ENCODE assay signal across 15 cellular contexts in the genomic region with DNA sequence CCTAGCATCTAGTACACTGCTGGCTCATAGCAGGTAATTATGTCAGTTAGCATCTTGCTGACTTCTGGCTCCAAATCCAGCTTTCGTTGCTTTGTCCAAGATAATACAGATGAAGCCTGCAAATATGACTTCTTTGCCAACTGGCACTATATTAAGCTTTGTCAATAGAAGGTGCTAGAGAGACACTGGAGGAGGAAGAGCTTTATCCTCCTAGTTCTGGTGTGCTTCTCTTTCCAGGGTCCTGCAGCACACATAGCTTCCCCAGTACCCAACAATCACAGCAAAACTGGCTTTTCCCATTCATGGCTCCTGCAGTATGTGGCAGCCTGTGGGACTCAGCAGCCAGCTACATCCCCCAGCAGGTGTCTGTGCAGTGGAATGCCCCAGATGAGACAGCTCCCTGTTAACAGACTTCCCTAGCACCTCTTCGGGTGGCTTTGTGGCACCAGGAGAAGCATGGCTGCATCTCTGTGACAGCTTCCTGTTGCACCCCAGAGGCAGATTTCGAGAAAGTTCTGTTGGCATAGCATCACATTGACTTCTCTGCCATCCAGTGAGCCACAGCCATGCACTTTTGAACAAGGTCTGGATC.
A peak's percentile ranks its signal among the peaks of the same experiment; 100 is the strongest.
DNase-seq lines count a peak whose midpoint lies in the region; FAIRE-seq and TF ChIP-seq lines count a peak whose summit lies in the region.
"Had no signal": no experiment of that assay in that cellular context is flagged by ENCODE, and none has a peak within 500 bp of the region (broad histone marks: within the 10 kb centered on the region; RNA-seq: fewer than 3 reads in every experiment).

No MANE protein-coding gene starts in this region.

- intact Hi-C loops in kidney (cut with DNase I): no loop called here

- no peaks in the 10 kb centered on the region for H3K9me3 ChIP-seq in kidney (ENCODE audit: control insufficient read depth in 1 of 2, low read length in 2 of 2)
- H3K9me3 ChIP-seq: Caco-2, gastroesophageal sphincter, MG63 had no signal

- H3K9ac ChIP-seq in kidney (ENCODE audit: low read length in 2 of 2): no peak overlapping the region

- H3K4me3 ChIP-seq in kidney (ENCODE audit: low read length in 2 of 2): no peak overlapping the region
- H3K4me3 ChIP-seq: gastroesophageal sphincter, MG63 had no signal

- H3K4me1 ChIP-seq in kidney (ENCODE audit: control insufficient read depth in 1 of 2, insufficient read depth in 1 of 2, low read depth in 1 of 2, low read length in 2 of 2): peaks cover 0 to 3% of the 10 kb centered on the region in 2 donors
- H3K4me1 ChIP-seq: Caco-2, gastroesophageal sphincter had no signal

- peak; percentile 7 for DNase-seq in EL
- peak; percentile 11 for DNase-seq in HCEC 1CT
- DNase-seq in UCSD-AML1 (lab: John Stamatoyannopoulos, UW; ENCODE audit: unreplicated experiment): peak; percentile 14
- no peak for DNase-seq in kidney
- no peak for DNase-seq in midbrain (lab: John Stamatoyannopoulos, UW)
- DNase-seq in activated CD4-positive, alpha-beta T cell treated with anti-CD3 and anti-CD28 coated beads, Interleukin-2, amount 50 U/mL, for 48 hours: no peak
- no peak for DNase-seq in pons (ENCODE audit: low spot score)
- DNase-seq in GF-D8 (lab: John Stamatoyannopoulos, UW): no peak
- DNase-seq: activated T-cell treated with anti-CD3 and anti-CD28 coated beads, Interleukin-2, amount 50 U/mL, for 4 hours; Caco-2; central memory CD4-positive, alpha-beta T cell; MG63; occipital lobe; stimulated activated CD4-positive, alpha-beta T cell treated with anti-CD3 and anti-CD28 coated beads, Interleukin-2, amount 100 ng/mL, for 48 hours had no signal

- TF ChIP-seq CTCF in kidney (IDR thresholded peaks at IDR 0.05; ENCODE audit: borderline replicate concordance, extremely low read depth, insufficient read depth): peak; percentile 14

- H3K36me3 ChIP-seq in kidney (ENCODE audit: control insufficient read depth in 1 of 2, insufficient read depth in 2 of 2, low read length in 2 of 2): no peaks in the 10 kb centered on the region
- H3K36me3 ChIP-seq: gastroesophageal sphincter, MG63 had no signal

- no peak overlapping the region for H3K27ac ChIP-seq in kidney (ENCODE audit: low read depth in 2 of 2, low read length in 2 of 2)
- H3K27ac ChIP-seq: gastroesophageal sphincter had no signal

- no peak for FAIRE-seq in kidney (lab: Jason Lieb, UNC)

Comparison
In these comparisons a context has a peak if more than half of its experiments do, and no peak if none do; other contexts are left out.
1. DNase-seq: peak in EL (single experiment), HCEC 1CT (single experiment) and UCSD-AML1 (single experiment); none in kidney (single experiment), midbrain (single experiment), activated CD4-positive, alpha-beta T cell treated with anti-CD3 and anti-CD28 coated beads, Interleukin-2, amount 50 U/mL, for 48 hours (0 of 2), pons (single experiment) and GF-D8 (single experiment).